Comparison of ENCODE assay signal across 11 cellular contexts in genomic region chr19:45864629-45865082, GRCh38. TPM values are rescaled to one million over a fixed set of nuclear protein-coding genes. Genes with fewer than 3 reads are reported as not detected.
DNase-seq lines count a peak whose midpoint lies in the region; ATAC-seq, FAIRE-seq and TF ChIP-seq lines count a peak whose summit lies in the region.
"Had no signal": no experiment of that assay in that cellular context is flagged by ENCODE, and none has a peak within 500 bp of the region (broad histone marks: within the 10 kb centered on the region; RNA-seq: fewer than 3 reads in every experiment).

No MANE protein-coding gene starts in this region.

- H3K36me3 ChIP-seq in OCI-LY3 (replicated peaks; ENCODE audit: low read depth, low read length) (peaks cover 7% of the 10 kb centered on the region), endothelial cell of umbilical vein (ENCODE audit: control insufficient read depth in 2 of 2, extremely low read depth in 1 of 2, insufficient read depth in 2 of 2, low read length in 2 of 2) (no peaks in the 10 kb centered on the region)

- H3K9ac ChIP-seq in OCI-LY3 (ENCODE audit: low read length): peak overlapping the region; percentile 72
- H3K9ac ChIP-seq in endothelial cell of umbilical vein (replicated peaks; ENCODE audit: extremely low read depth, insufficient read depth, low read length): no peak overlapping the region

- no TSS peak for BruUV-seq in Calu3 (replicated peaks; lab: Mats Ljungman, UMichigan)
- no TSS peak for BruUV-seq in endothelial cell of umbilical vein (replicated peaks; lab: Mats Ljungman, UMichigan)

- H3K27me3 ChIP-seq in OCI-LY3 (ENCODE audit: low read depth, low read length) (no peaks in the 10 kb centered on the region), endothelial cell of umbilical vein (ENCODE audit: control insufficient read depth in 2 of 2, insufficient read depth in 2 of 2, low read length in 2 of 2) (peaks cover 22 to 23% of the 10 kb centered on the region in 2 experiments)

- DNase-seq in Calu3 (no peak), endothelial cell of umbilical vein (ENCODE audit: low read depth, low spot score) (no peak), osteocyte (ENCODE audit: extremely low spot score, unreplicated experiment) (no peak), urothelium cell line (ENCODE audit: low spot score) (no peak), cerebellum (ENCODE audit: low spot score) (no peak)
- DNase-seq in activated CD4-positive, CD25-positive, alpha-beta regulatory T cell (lab: John Stamatoyannopoulos, UW): no peak

- POLR2A ChIA-PET in endothelial cell of umbilical vein (lab: Charles Lee): interaction anchor here (0.5 to 0.8 kb wide), 3 partner anchors 18 to 71 kb away, joined by 3 to 5 read pairs (median 3); no protein-coding TSS in a partner anchor

- H3K9me1 ChIP-seq in endothelial cell of umbilical vein (replicated peaks; ENCODE audit: control insufficient read depth, extremely low read depth, insufficient read depth, low read length): no peaks in the 10 kb centered on the region

- H3K27ac Mint-ChIP-seq in Calu3 (ENCODE audit: unreplicated experiment): peak overlapping the region; percentile 25
- no peak overlapping the region for H3K27ac Mint-ChIP-seq in osteocyte (ENCODE audit: unreplicated experiment)

- CTCF ChIA-PET in Calu3 (lab: Charles Lee) (interaction anchor here (0.7 to 3.6 kb wide), 8 partner anchors 17 to 213 kb away, joined by 3 to 56 read pairs (median 4); partner anchors contain the start of genes IRF2BP1, MYPOP and SIX5), endothelial cell of umbilical vein (lab: Charles Lee) (interaction anchor here (0.9 to 2.6 kb wide), 6 partner anchors 15 to 48 kb away, joined by 3 to 24 read pairs (median 6); partner anchors contain the start of gene IRF2BP1)

- H3K4me3 Mint-ChIP-seq in Calu3 (ENCODE audit: low read depth, unreplicated experiment): peak overlapping the region; percentile 98
- H3K4me3 Mint-ChIP-seq in osteocyte (ENCODE audit: unreplicated experiment): peak overlapping the region; percentile 35

- H3K4me2 ChIP-seq in OCI-LY3 (ENCODE audit: low read length) (peak overlapping the region; percentile 78), endothelial cell of umbilical vein (ENCODE audit: insufficient read depth, low read length) (no peak overlapping the region)

- intact Hi-C loops in Calu3 (cut with micrococcal nuclease; ENCODE audit: unreplicated experiment): loop anchor here (1.0 kb wide), 1 partner anchor 18 kb away; no protein-coding TSS in a partner anchor
- intact Hi-C loops in endothelial cell of umbilical vein (cut with micrococcal nuclease): no loop called here

- TF ChIP-seq POLR2A in endothelial cell of umbilical vein (IDR thresholded peaks at IDR 0.05; ENCODE audit: low read depth, low read length): no peak

- no peaks in the 10 kb centered on the region for H4K20me1 ChIP-seq in OCI-LY3 (ENCODE audit: insufficient read depth, low read length)
- no peaks in the 10 kb centered on the region for H4K20me1 ChIP-seq in endothelial cell of umbilical vein (replicated peaks; ENCODE audit: control insufficient read depth, extremely low read depth, insufficient read depth, low read length)

- H3K36me3 Mint-ChIP-seq in Calu3 (ENCODE audit: insufficient read depth, unreplicated experiment) (peaks cover 59% of the 10 kb centered on the region), osteocyte (ENCODE audit: unreplicated experiment) (no peaks in the 10 kb centered on the region)

- FAIRE-seq in endothelial cell of umbilical vein (lab: Jason Lieb, UNC) (no peak), urothelium cell line (lab: Jason Lieb, UNC) (no peak)

- H2AFZ ChIP-seq in OCI-LY3 (ENCODE audit: low read depth, low read length): peak overlapping the region; percentile 37
- no peak overlapping the region for H2AFZ ChIP-seq in endothelial cell of umbilical vein (ENCODE audit: low read depth, low read length)

- no peaks in the 10 kb centered on the region for H3K9me3 ChIP-seq in OCI-LY3 (ENCODE audit: insufficient read depth, low read length)
- H3K9me3 ChIP-seq in endothelial cell of umbilical vein (replicated peaks; ENCODE audit: control insufficient read depth, insufficient read depth, low read length): no peaks in the 10 kb centered on the region

- H3K4me1 ChIP-seq in OCI-LY3 (ENCODE audit: low read length) (peaks cover 25% of the 10 kb centered on the region), endothelial cell of umbilical vein (ENCODE audit: control insufficient read depth, extremely low read depth, insufficient read depth, low read length) (peaks cover 4% of the 10 kb centered on the region)

- no peak for ATAC-seq in HG03095 (IDR thresholded peaks at IDR 0.05; ENCODE audit: unreplicated experiment)
- ATAC-seq: PC-3 had no signal

- TF ChIP-seq CTCF in Calu3 (IDR thresholded peaks at IDR 0.05; ENCODE audit: unreplicated experiment): no peak
- TF ChIP-seq CTCF in OCI-LY3 (IDR thresholded peaks at IDR 0.05; ENCODE audit: low read depth, low read length): no peak
- TF ChIP-seq CTCF in endothelial cell of umbilical vein (IDR thresholded peaks at IDR 0.05; ENCODE audit: extremely low read depth in 1 of 2, insufficient read depth in 1 of 2, low read depth in 1 of 2, low read length in 2 of 2): no peak
- TF ChIP-seq CTCF in osteocyte (IDR thresholded peaks at IDR 0.05): no peak

- H3K79me2 ChIP-seq in OCI-LY3 (ENCODE audit: low read length) (peaks cover 30% of the 10 kb centered on the region), endothelial cell of umbilical vein (ENCODE audit: control insufficient read depth, insufficient read depth, low read length) (peaks cover 22% of the 10 kb centered on the region)

- no peaks in the 10 kb centered on the region for H3K27me3 Mint-ChIP-seq in Calu3 (ENCODE audit: unreplicated experiment)
- H3K27me3 Mint-ChIP-seq in osteocyte (ENCODE audit: unreplicated experiment): peaks cover 38% of the 10 kb centered on the region

- H3K27ac ChIP-seq in OCI-LY3 (ENCODE audit: low read length) (no peak overlapping the region), endothelial cell of umbilical vein (ENCODE audit: insufficient read depth, low read depth, low read length) (no peak overlapping the region)

- dilution Hi-C loops in endothelial cell of umbilical vein (cut with MboI; ENCODE audit: extremely low pct_ligation_motif_present, low sequenced_read_pairs): no loop called here

- H3K9me3 Mint-ChIP-seq in Calu3 (ENCODE audit: low read depth, unreplicated experiment) (no peaks in the 10 kb centered on the region), osteocyte (ENCODE audit: unreplicated experiment) (no peaks in the 10 kb centered on the region)

- H3K4me1 Mint-ChIP-seq in Calu3 (ENCODE audit: low read depth, unreplicated experiment): peaks cover 48% of the 10 kb centered on the region
- H3K4me1 Mint-ChIP-seq in osteocyte (ENCODE audit: unreplicated experiment): peaks cover 28% of the 10 kb centered on the region

- peak overlapping the region; percentile 90 for H3K4me3 ChIP-seq in OCI-LY3 (ENCODE audit: low read length)
- no peak overlapping the region for H3K4me3 ChIP-seq in endothelial cell of umbilical vein (replicated peaks in 1 of 3; ENCODE audit: insufficient read depth in 1 of 3, low read depth in 1 of 3, low read length in 3 of 3)

RNA-seq across cellular contexts. Expression of gene FOXA3, which starts 0.5 kb away (rescaled TPM):
- total RNA-seq in Calu3 (2022) (12.1 and 19.9 TPM in 2 replicates), endothelial cell of umbilical vein (not detected in 2 replicates), osteocyte (not detected in 2 replicates), cerebellum (not detected)
- 0.06 TPM in 2 replicates for polyA plus RNA-seq in endothelial cell of umbilical vein
- 0.04 and 0.06 TPM in 2 replicates for polyA plus RNA-seq in endothelial cell of umbilical vein (2011; cell fraction: cytosol; rRNA removed)
- 0.12 TPM in 1 of 2 replicates, not detected in the other for polyA plus RNA-seq in endothelial cell of umbilical vein (2011; cell fraction: nucleus; rRNA removed)
- polyA plus RNA-seq in endothelial cell of umbilical vein (2012): not detected in 2 replicates
- polyA minus RNA-seq in endothelial cell of umbilical vein: 0.25 TPM in 1 of 2 replicates, not detected in the other
- not detected for polyA minus RNA-seq in endothelial cell of umbilical vein (2011; cell fraction: cytosol; rRNA and poly(A)+ RNA removed)
- polyA minus RNA-seq in endothelial cell of umbilical vein (2011; cell fraction: nucleus; rRNA and poly(A)+ RNA removed): not detected in 2 replicates

RNA-seq across cellular contexts. Expression of gene SYMPK, which starts 1.7 kb away (rescaled TPM):
- 130 and 135 TPM in 2 replicates for total RNA-seq in Calu3 (2022)
- 94.5 and 95.7 TPM in 2 replicates for total RNA-seq in endothelial cell of umbilical vein
- 89.8 and 104 TPM in 2 replicates for polyA plus RNA-seq in endothelial cell of umbilical vein
- 72.6 and 78.3 TPM in 2 replicates for polyA plus RNA-seq in endothelial cell of umbilical vein (2011; cell fraction: cytosol; rRNA removed)
- 199 and 231 TPM in 2 replicates for polyA plus RNA-seq in endothelial cell of umbilical vein (2011; cell fraction: nucleus; rRNA removed)
- polyA plus RNA-seq in endothelial cell of umbilical vein (2012): 56.8 and 66.9 TPM in 2 replicates
- 110 and 130 TPM in 2 replicates for polyA minus RNA-seq in endothelial cell of umbilical vein
- 47.6 TPM for polyA minus RNA-seq in endothelial cell of umbilical vein (2011; cell fraction: cytosol; rRNA and poly(A)+ RNA removed)
- 58.9 and 68.7 TPM in 2 replicates for polyA minus RNA-seq in endothelial cell of umbilical vein (2011; cell fraction: nucleus; rRNA and poly(A)+ RNA removed)
- total RNA-seq in osteocyte: 67.2 and 72.1 TPM in 2 replicates
- total RNA-seq in cerebellum: 27.1 TPM

RNA-seq across cellular contexts. Expression of gene IRF2BP1, which starts 21.3 kb away (rescaled TPM):
- 36.9 and 37.4 TPM in 2 replicates for total RNA-seq in Calu3 (2022)
- total RNA-seq in endothelial cell of umbilical vein: 17.1 and 17.5 TPM in 2 replicates
- polyA plus RNA-seq in endothelial cell of umbilical vein: 12.3 and 16.6 TPM in 2 replicates
- 7.2 and 10.9 TPM in 2 replicates for polyA plus RNA-seq in endothelial cell of umbilical vein (2011; cell fraction: cytosol; rRNA removed)
- polyA plus RNA-seq in endothelial cell of umbilical vein (2011; cell fraction: nucleus; rRNA removed): 4.3 and 4.4 TPM in 2 replicates
- polyA plus RNA-seq in endothelial cell of umbilical vein (2012): 6.3 and 11.4 TPM in 2 replicates
- 6.5 and 8.5 TPM in 2 replicates for polyA minus RNA-seq in endothelial cell of umbilical vein
- polyA minus RNA-seq in endothelial cell of umbilical vein (2011; cell fraction: cytosol; rRNA and poly(A)+ RNA removed): 18.9 TPM
- 3.5 and 6.5 TPM in 2 replicates for polyA minus RNA-seq in endothelial cell of umbilical vein (2011; cell fraction: nucleus; rRNA and poly(A)+ RNA removed)
- total RNA-seq in osteocyte: 29.4 and 30.9 TPM in 2 replicates
- 18.1 TPM for total RNA-seq in cerebellum

RNA-seq across cellular contexts. Expression of gene MYPOP, which starts 37.8 kb away (rescaled TPM):
- total RNA-seq in Calu3 (2022) (11.9 and 13.1 TPM in 2 replicates), endothelial cell of umbilical vein (9.0 and 9.6 TPM in 2 replicates), osteocyte (9.9 and 10.4 TPM in 2 replicates), cerebellum (1.5 TPM)
- 3.9 TPM in 2 replicates for polyA plus RNA-seq in endothelial cell of umbilical vein
- polyA plus RNA-seq in endothelial cell of umbilical vein (2011; cell fraction: cytosol; rRNA removed): 2.0 and 2.8 TPM in 2 replicates
- 2.8 and 3.5 TPM in 2 replicates for polyA plus RNA-seq in endothelial cell of umbilical vein (2011; cell fraction: nucleus; rRNA removed)
- 6.0 and 7.5 TPM in 2 replicates for polyA plus RNA-seq in endothelial cell of umbilical vein (2012)
- polyA minus RNA-seq in endothelial cell of umbilical vein: 1.1 and 1.2 TPM in 2 replicates
- polyA minus RNA-seq in endothelial cell of umbilical vein (2011; cell fraction: cytosol; rRNA and poly(A)+ RNA removed): 2.0 TPM
- 0.72 and 1.3 TPM in 2 replicates for polyA minus RNA-seq in endothelial cell of umbilical vein (2011; cell fraction: nucleus; rRNA and poly(A)+ RNA removed)

RNA-seq across cellular contexts. Expression of gene RSPH6A, which starts 49.5 kb away (rescaled TPM):
- total RNA-seq in Calu3 (2022): 0.44 and 0.52 TPM in 2 replicates
- total RNA-seq in endothelial cell of umbilical vein: 0.25 and 0.62 TPM in 2 replicates
- polyA plus RNA-seq in endothelial cell of umbilical vein: 0.03 TPM in 1 of 2 replicates, not detected in the other
- polyA plus RNA-seq in endothelial cell of umbilical vein (2011; cell fraction: cytosol; rRNA removed): not detected in 2 replicates
- 0.20 and 0.21 TPM in 2 replicates for polyA plus RNA-seq in endothelial cell of umbilical vein (2011; cell fraction: nucleus; rRNA removed)
- polyA plus RNA-seq in endothelial cell of umbilical vein (2012): not detected in 2 replicates
- polyA minus RNA-seq in endothelial cell of umbilical vein: 0.08 TPM in 1 of 2 replicates, not detected in the other
- not detected for polyA minus RNA-seq in endothelial cell of umbilical vein (2011; cell fraction: cytosol; rRNA and poly(A)+ RNA removed)
- 0.29 and 0.82 TPM in 2 replicates for polyA minus RNA-seq in endothelial cell of umbilical vein (2011; cell fraction: nucleus; rRNA and poly(A)+ RNA removed)
- 0.30 and 0.42 TPM in 2 replicates for total RNA-seq in osteocyte
- total RNA-seq in cerebellum: not detected
- total RNA-seq: lower leg skin, M059J, PC-3 had no signal

Comparison
In these comparisons a context has a peak if more than half of its experiments do, and no peak if none do; other contexts are left out.
1. RNA of gene FOXA3, which starts 0.5 kb away (total RNA-seq): 12.1 to 19.9 TPM in Calu3; not detected in endothelial cell of umbilical vein, not detected in cerebellum (single experiment) and not detected in osteocyte; every median in the first group is over 10 times any median in the second.